Comparison of ENCODE assay signal across 20 cellular contexts in the genomic region with DNA sequence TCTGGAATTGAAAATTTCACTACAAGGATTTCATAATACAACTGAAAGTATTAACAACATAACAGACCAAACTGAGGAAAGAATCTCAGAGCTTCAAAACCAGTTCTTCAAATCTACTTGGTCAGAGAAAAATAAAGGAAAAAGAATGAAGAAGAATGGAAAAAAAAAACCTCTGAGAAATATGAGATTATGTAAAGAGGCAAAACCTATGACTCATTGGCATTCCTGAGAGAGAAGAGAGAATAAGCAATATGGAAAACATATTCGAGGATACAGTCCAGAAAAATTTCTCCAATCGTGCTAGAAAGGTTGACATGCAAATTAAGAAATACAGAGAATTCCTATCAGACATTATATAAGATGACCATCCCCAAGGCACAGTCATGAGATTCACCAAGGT. TPM values are rescaled to one million over a fixed set of nuclear protein-coding genes. Genes with fewer than 3 reads are reported as not detected.
DNase-seq lines count a peak whose midpoint lies in the region; ATAC-seq and TF ChIP-seq lines count a peak whose summit lies in the region.
"Had no signal": no experiment of that assay in that cellular context is flagged by ENCODE, and none has a peak within 500 bp of the region (broad histone marks: within the 10 kb centered on the region; RNA-seq: fewer than 3 reads in every experiment).

No MANE protein-coding gene starts in this region.

- TF ChIP-seq POLR2A in uterus (IDR thresholded peaks at IDR 0.05) = no peak

- no peak overlapping the region for H3K4me3 ChIP-seq in CD8-positive, alpha-beta T cell (ENCODE audit: low read depth, low read length)
- no peak overlapping the region for H3K4me3 ChIP-seq in choroid plexus epithelial cell (ENCODE audit: low read depth, low read length)
- H3K4me3 ChIP-seq in fibroblast of villous mesenchyme (ENCODE audit: low read depth, low read length) = no peak overlapping the region
- no peak overlapping the region for H3K4me3 ChIP-seq in uterus

- H3K27ac ChIP-seq in CD8-positive, alpha-beta T cell (ENCODE audit: low read depth, low read length) = no peak overlapping the region
- no peak overlapping the region for H3K27ac ChIP-seq in uterus
- H3K27ac ChIP-seq: KMS-11 had no signal

- ATAC-seq in CD8-positive, alpha-beta T cell = no peak

- no peak overlapping the region for H3K4me3 Mint-ChIP-seq in CD8-positive, alpha-beta T cell
- H3K4me3 Mint-ChIP-seq: HFFc6 had no signal

- no peaks in the 10 kb centered on the region for H3K9me3 Mint-ChIP-seq in CD8-positive, alpha-beta T cell
- H3K9me3 Mint-ChIP-seq: HFFc6 had no signal

- POLR2A ChIA-PET in CD8-positive, alpha-beta T cell (lab: Charles Lee) = interaction anchor here (0.9 kb wide), 1 partner anchor 18 kb away, joined by 3 read pairs; no protein-coding TSS in a partner anchor

- H3K36me3 ChIP-seq in CD8-positive, alpha-beta T cell (ENCODE audit: insufficient read depth, low read length) = no peaks in the 10 kb centered on the region
- H3K36me3 ChIP-seq in uterus = no peaks in the 10 kb centered on the region

- H3K27me3 ChIP-seq in CD8-positive, alpha-beta T cell (ENCODE audit: insufficient read depth, low read length) = no peaks in the 10 kb centered on the region
- H3K27me3 ChIP-seq in uterus = no peaks in the 10 kb centered on the region

- H3K36me3 Mint-ChIP-seq in CD8-positive, alpha-beta T cell = peaks cover 78% of the 10 kb centered on the region

- no peaks in the 10 kb centered on the region for H3K27me3 Mint-ChIP-seq in CD8-positive, alpha-beta T cell (ENCODE audit: low read depth)

- no peaks in the 10 kb centered on the region for H3K9me3 ChIP-seq in CD8-positive, alpha-beta T cell (ENCODE audit: low read length)
- H3K9me3 ChIP-seq in uterus = no peaks in the 10 kb centered on the region

- H3K4me1 ChIP-seq in CD8-positive, alpha-beta T cell (ENCODE audit: insufficient read depth, low read length) = no peaks in the 10 kb centered on the region
- H3K4me1 ChIP-seq in uterus = no peaks in the 10 kb centered on the region

- peak overlapping the region; percentile 49 for H3K27ac Mint-ChIP-seq in CD8-positive, alpha-beta T cell
- H3K27ac Mint-ChIP-seq: HFFc6 had no signal

- TF ChIP-seq CTCF in CD8-positive, alpha-beta T cell (IDR thresholded peaks at IDR 0.05) = no peak
- TF ChIP-seq CTCF in choroid plexus epithelial cell (conservative IDR thresholded peaks at IDR 0.05; ENCODE audit: low read depth, low read length) (no peak), fibroblast of villous mesenchyme (IDR thresholded peaks at IDR 0.05; ENCODE audit: insufficient read depth, low read depth, low read length) (no peak), uterus (IDR thresholded peaks at IDR 0.05) (no peak)

- peaks cover 3% of the 10 kb centered on the region for H3K4me1 Mint-ChIP-seq in CD8-positive, alpha-beta T cell (ENCODE audit: low read depth)

- DNase-seq in CD8-positive, alpha-beta T cell = no peak
- DNase-seq in LHCN-M2 (ENCODE audit: low read depth) = peak; percentile 20
- DNase-seq in choroid plexus epithelial cell (ENCODE audit: low read depth) = peak; percentile 58
- peak; percentile 13 for DNase-seq in fibroblast of villous mesenchyme (ENCODE audit: low read depth)
- no peak for DNase-seq in AML-193 (lab: John Stamatoyannopoulos, UW)
- no peak for DNase-seq in ureter (ENCODE audit: low spot score)
- DNase-seq in retina = no peak
- DNase-seq in uterus = no peak
- DNase-seq: Calu3, DMS79, GF-D8, GOT3, HFFc6, MM.1S, NCI-H1105 treated with DMSO at 0.1 percent for 48 hours, NCI-H187, NCI-H2171, NCI-H446 treated with DMSO at 0.1 percent for 48 hours, SHP77 had no signal

- intact Hi-C loops in CD8-positive, alpha-beta T cell (cut with DNase I, micrococcal nuclease) = no loop called here
- intact Hi-C loops in uterus (cut with DNase I; ENCODE audit: low total_unique reads) = no loop called here

- CTCF ChIA-PET in CD8-positive, alpha-beta T cell (lab: Charles Lee) = no interaction called here

RNA-seq across cellular contexts. Expression of gene GPR83, which starts 23.4 kb away (rescaled TPM):
- total RNA-seq in CD8-positive, alpha-beta T cell = under 1 TPM in 1 of 2 experiments, not detected in 1; 0.11 TPM
- total RNA-seq in LHCN-M2 (2014; rRNA removed) (not detected in 2 replicates), fibroblast of villous mesenchyme (under 0.01 TPM in 1 of 2 replicates, not detected in the other), ureter (not detected), uterus (under 1 TPM in 2 of 4 donors, not detected in 2; 0.21 to 0.28 TPM)
- polyA plus RNA-seq in LHCN-M2 (2012) = not detected
- total RNA-seq: HFFc6 had no signal

Comparison
In these comparisons a context has a peak if more than half of its experiments do, and no peak if none do; other contexts are left out.
1. DNase-seq: peak in LHCN-M2 (single experiment), choroid plexus epithelial cell (single experiment) and fibroblast of villous mesenchyme (single experiment); none in CD8-positive, alpha-beta T cell (0 of 7), AML-193 (0 of 2), ureter (single experiment), retina (single experiment) and uterus (0 of 2).